ENCODE assay signal across 16 cellular contexts in genomic region chr4:41079871-41080565, GRCh38.
"Had no signal": no experiment of that assay in that cellular context is flagged by ENCODE, and none has a peak within 500 bp of the region (broad histone marks: within the 10 kb centered on the region; RNA-seq: fewer than 3 reads in every experiment).

No MANE protein-coding gene starts in this region.

- ATAC-seq: activated CD8-positive, alpha-beta T cell treated with anti-CD3 and anti-CD28 coated beads, Interleukin-2, amount 10 ng/mL, durations not matched to agents 7 days and 5 days; activated T-cell treated with anti-CD3 and anti-CD28 coated beads, Interleukin-2, amount 50 U/mL, for 72 hours; body of pancreas; stimulated activated memory B cell treated with anti-CD40 and anti-IgM and Interleukin-4, amounts not matched to agents 10 μg/mL and 1 μg/mL and 100 μg/mL, for 72 hours had no signal

- H3K27ac ChIP-seq: body of pancreas, parathyroid adenoma had no signal

- H3K4me3 Mint-ChIP-seq: activated B cell treated with CpG ODN at 0.5 μM for 24 hours; activated CD4-positive, alpha-beta T cell treated with anti-CD3 and anti-CD28 coated beads, Interleukin-2, amount 10 ng/mL, durations not matched to agents 24 days and 14 days; activated CD8-positive, alpha-beta T cell treated with anti-CD3 and anti-CD28 coated beads, Interleukin-2, amount 10 ng/mL, durations not matched to agents 7 days and 5 days; activated naive CD8-positive, alpha-beta T cell; activated T-cell treated with anti-CD3 and anti-CD28 coated beads, Interleukin-2, amount 50 U/mL, for 72 hours; stimulated activated memory B cell treated with anti-CD40 and anti-IgM and Interleukin-4, amounts not matched to agents 10 μg/mL and 1 μg/mL and 100 μg/mL, for 72 hours had no signal

- H3K9me3 Mint-ChIP-seq: activated B cell treated with CpG ODN at 0.5 μM for 24 hours; activated CD4-positive, alpha-beta T cell treated with anti-CD3 and anti-CD28 coated beads, Interleukin-2, amount 10 ng/mL, durations not matched to agents 24 days and 14 days; activated T-cell treated with anti-CD3 and anti-CD28 coated beads, Interleukin-2, amount 50 U/mL, for 72 hours; stimulated activated memory B cell treated with anti-CD40 and anti-IgM and Interleukin-4, amounts not matched to agents 10 μg/mL and 1 μg/mL and 100 μg/mL, for 72 hours had no signal

- H3K4me1 Mint-ChIP-seq: activated B cell treated with CpG ODN at 0.5 μM for 24 hours; activated CD4-positive, alpha-beta T cell treated with anti-CD3 and anti-CD28 coated beads, Interleukin-2, amount 10 ng/mL, durations not matched to agents 24 days and 14 days; stimulated activated memory B cell treated with anti-CD40 and anti-IgM and Interleukin-4, amounts not matched to agents 10 μg/mL and 1 μg/mL and 100 μg/mL, for 72 hours had no signal

- H2AFZ ChIP-seq: parathyroid adenoma had no signal

- H3K9ac ChIP-seq: parathyroid adenoma had no signal

- H3K4me1 ChIP-seq: parathyroid adenoma had no signal

- DNase-seq: activated B cell treated with CpG ODN at 0.5 μM for 24 hours; activated CD4-positive, alpha-beta T cell treated with anti-CD3 and anti-CD28 coated beads, Interleukin-2, amount 10 ng/mL, durations not matched to agents 24 days and 14 days; activated CD8-positive, alpha-beta memory T cell treated with anti-CD3 and anti-CD28 coated beads, Interleukin-2, amount 50 U/mL, for 4 hours; activated CD8-positive, alpha-beta T cell treated with anti-CD3 and anti-CD28 coated beads, Interleukin-2, amount 10 ng/mL, durations not matched to agents 7 days and 5 days; activated gamma-delta T cell; activated T-cell treated with anti-CD3 and anti-CD28 coated beads, Interleukin-2, amount 50 U/mL, for 72 hours; amniotic stem cell; body of pancreas; central memory CD4-positive, alpha-beta T cell; cortex of kidney; effector CD8-positive, alpha-beta T cell; foreskin fibroblast; trophoblast cell had no signal

- H3K27ac Mint-ChIP-seq: activated B cell treated with CpG ODN at 0.5 μM for 24 hours; activated CD4-positive, alpha-beta T cell treated with anti-CD3 and anti-CD28 coated beads, Interleukin-2, amount 10 ng/mL, durations not matched to agents 24 days and 14 days; activated CD8-positive, alpha-beta T cell treated with anti-CD3 and anti-CD28 coated beads, Interleukin-2, amount 10 ng/mL, durations not matched to agents 7 days and 5 days; activated naive CD8-positive, alpha-beta T cell; activated T-cell treated with anti-CD3 and anti-CD28 coated beads, Interleukin-2, amount 50 U/mL, for 72 hours; stimulated activated memory B cell treated with anti-CD40 and anti-IgM and Interleukin-4, amounts not matched to agents 10 μg/mL and 1 μg/mL and 100 μg/mL, for 72 hours had no signal

- H3K4me3 ChIP-seq: body of pancreas had no signal

- H3K36me3 Mint-ChIP-seq: activated naive CD8-positive, alpha-beta T cell; stimulated activated memory B cell treated with anti-CD40 and anti-IgM and Interleukin-4, amounts not matched to agents 10 μg/mL and 1 μg/mL and 100 μg/mL, for 72 hours had no signal

- H3K27me3 ChIP-seq: body of pancreas had no signal

- H3K27me3 Mint-ChIP-seq: activated B cell treated with CpG ODN at 0.5 μM for 24 hours; activated CD4-positive, alpha-beta T cell treated with anti-CD3 and anti-CD28 coated beads, Interleukin-2, amount 10 ng/mL, durations not matched to agents 24 days and 14 days; stimulated activated memory B cell treated with anti-CD40 and anti-IgM and Interleukin-4, amounts not matched to agents 10 μg/mL and 1 μg/mL and 100 μg/mL, for 72 hours had no signal

- H3K9me3 ChIP-seq: body of pancreas had no signal
